In the genomic region with DNA sequence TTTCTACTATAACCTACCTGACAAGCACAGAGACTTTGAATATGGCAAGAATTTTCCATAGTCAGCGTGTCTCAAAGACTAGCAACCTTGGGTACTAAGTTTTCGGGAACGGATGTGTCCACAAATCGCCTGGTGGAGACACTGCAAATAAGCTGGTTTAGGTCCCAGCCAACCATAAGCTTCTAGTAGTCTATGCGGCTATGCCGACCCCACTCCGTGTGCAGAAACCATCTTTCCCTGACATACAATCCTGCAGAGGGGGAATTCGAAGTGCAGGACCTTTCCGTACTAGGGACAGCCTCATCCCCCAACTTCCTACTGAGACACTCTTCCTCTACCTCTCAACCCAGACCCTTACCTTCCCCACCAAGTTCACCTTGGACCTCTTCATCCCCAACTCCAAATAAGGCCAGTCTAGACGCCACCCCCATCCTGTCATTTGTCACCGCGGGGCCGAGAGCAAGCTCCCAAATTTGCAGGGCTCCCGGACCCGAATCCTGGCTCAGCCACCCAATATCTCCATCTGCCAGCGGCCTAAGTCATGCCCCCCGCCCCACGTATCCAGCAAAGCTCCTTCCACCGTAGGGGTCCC, we compare ENCODE assay signal across 8 cellular contexts. TPM values are rescaled to one million over a fixed set of nuclear protein-coding genes. Genes with fewer than 3 reads are reported as not detected.
A peak's percentile ranks its signal among the peaks of the same experiment; 100 is the strongest.
DNase-seq lines count a peak whose midpoint lies in the region; ATAC-seq and TF ChIP-seq lines count a peak whose summit lies in the region.

No MANE protein-coding gene starts in this region.

- H3K4me3 ChIP-seq in BE2C (ENCODE audit: low read depth, low read length) (peak overlapping the region; percentile 83), uterus (peak overlapping the region; percentile 81 to 100)

- H3K27ac ChIP-seq in VCaP = peak overlapping the region; percentile 92
- H3K27ac ChIP-seq in epithelial cell of prostate = peak overlapping the region; percentile 57
- peak overlapping the region; percentile 84 to 87 for H3K27ac ChIP-seq in uterus

- no peaks in the 10 kb centered on the region for H3K36me3 Mint-ChIP-seq in naive B cell

- H3K4me1 Mint-ChIP-seq in naive B cell = peaks cover 32 to 47% (median 32%) of the 10 kb centered on the region in 3 donors

- intact Hi-C loops in uterus (cut with DNase I; ENCODE audit: low total_unique reads) = no loop called here

- H3K36me3 ChIP-seq in BE2C (no peaks in the 10 kb centered on the region), uterus (no peaks in the 10 kb centered on the region)

- TF ChIP-seq CTCF in BE2C (IDR thresholded peaks at IDR 0.05; ENCODE audit: low read depth, low read length) (no peak), VCaP (conservative IDR thresholded peaks at IDR 0.05) (no peak), uterus (IDR thresholded peaks at IDR 0.05) (no peak)

- H3K9me3 ChIP-seq in BE2C (no peaks in the 10 kb centered on the region), uterus (no peaks in the 10 kb centered on the region)

- peak; percentile 3 for DNase-seq in BE2C
- DNase-seq in epithelial cell of prostate (ENCODE audit: low read depth, low spot score) = no peak
- no peak for DNase-seq in naive B cell
- peak in 1 of 2 donors; percentile 26 for DNase-seq in uterus
- no peak for DNase-seq in NCI-H2107 (lab: John Stamatoyannopoulos, UW)

- H3K4me3 Mint-ChIP-seq in naive B cell = peak overlapping the region; percentile 90 to 97 (median 95)

- no peaks in the 10 kb centered on the region for H3K9me3 Mint-ChIP-seq in naive B cell

- ATAC-seq in GM19035 (IDR thresholded peaks at IDR 0.05; ENCODE audit: unreplicated experiment) (peak; percentile 28), HG03196 (IDR thresholded peaks at IDR 0.05; ENCODE audit: unreplicated experiment) (peak; percentile 31), naive B cell (ENCODE audit: low read depth in 2 of 2) (peak; percentile 7 to 11)

- no peak for TF ChIP-seq POLR2A in uterus (IDR thresholded peaks at IDR 0.05)

- H3K4me1 ChIP-seq in BE2C = no peaks in the 10 kb centered on the region
- H3K4me1 ChIP-seq in uterus = peaks cover 0 to 5% of the 10 kb centered on the region in 2 donors

- peak overlapping the region; percentile 95 to 100 (median 98) for H3K27ac Mint-ChIP-seq in naive B cell

- no peaks in the 10 kb centered on the region for H3K27me3 Mint-ChIP-seq in naive B cell

- H3K27me3 ChIP-seq in BE2C (no peaks in the 10 kb centered on the region), uterus (no peaks in the 10 kb centered on the region)

RNA-seq across cellular contexts. Expression of gene SUCLG1, which starts 0.5 kb away (rescaled TPM):
- polyA plus RNA-seq in BE2C (2012; ENCODE audit: insufficient read depth, insufficient read length, low read depth) = 60.9 TPM
- polyA plus RNA-seq in naive B cell (ENCODE audit: low read depth in 6 of 6) = 10 to 100 TPM; 57.9 to 85.9 (median 64.0) TPM
- total RNA-seq in uterus = 10 to 100 TPM; 32.5 to 64.1 (median 54.1) TPM

RNA-seq across cellular contexts. Expression of gene DNAH6, which starts 57.8 kb away (rescaled TPM):
- polyA plus RNA-seq in BE2C (2012; ENCODE audit: insufficient read depth, insufficient read length, low read depth) = not detected
- under 1 TPM in 4 of 6 donors, not detected in 2; 0.23 to 0.69 (median 0.60) TPM for polyA plus RNA-seq in naive B cell (ENCODE audit: low read depth in 6 of 6)
- total RNA-seq in uterus = 1 to 10 TPM; 1.0 to 8.4 (median 2.7) TPM
